Comparison of ENCODE assay signal across 19 cellular contexts in genomic region chr4:64799751-64800150, GRCh38.
DNase-seq lines count a peak whose midpoint lies in the region; ATAC-seq, FAIRE-seq and TF ChIP-seq lines count a peak whose summit lies in the region.
"Had no signal": no experiment of that assay in that cellular context is flagged by ENCODE, and none has a peak within 500 bp of the region (broad histone marks: within the 10 kb centered on the region; RNA-seq: fewer than 3 reads in every experiment).

No MANE protein-coding gene starts in this region.

- ATAC-seq in left lung = peak; percentile 78
- ATAC-seq in upper lobe of right lung = peak; percentile 76
- ATAC-seq in HG02678 (IDR thresholded peaks at IDR 0.05; ENCODE audit: unreplicated experiment) = no peak

- no peaks in the 10 kb centered on the region for H3K4me1 Mint-ChIP-seq in astrocyte (ENCODE audit: low read depth, unreplicated experiment)
- H3K4me1 Mint-ChIP-seq: B cell; CD4-positive, CD25-positive, alpha-beta regulatory T cell had no signal

- no peaks in the 10 kb centered on the region for H3K27me3 Mint-ChIP-seq in astrocyte (ENCODE audit: low read depth, unreplicated experiment)
- H3K27me3 Mint-ChIP-seq: B cell; CD4-positive, CD25-positive, alpha-beta regulatory T cell had no signal

- TF ChIP-seq CTCF in astrocyte (IDR thresholded peaks at IDR 0.05; ENCODE audit: insufficient read depth, low read depth, low read length) = no peak
- TF ChIP-seq CTCF in left lung (IDR thresholded peaks at IDR 0.05) = no peak
- no peak for TF ChIP-seq CTCF in upper lobe of right lung (IDR thresholded peaks at IDR 0.05)

- H3K4me3 Mint-ChIP-seq in astrocyte (ENCODE audit: unreplicated experiment) = no peak overlapping the region
- H3K4me3 Mint-ChIP-seq: B cell; CD4-positive, CD25-positive, alpha-beta regulatory T cell had no signal

- peaks cover 8% of the 10 kb centered on the region for H3K9me3 Mint-ChIP-seq in astrocyte (ENCODE audit: unreplicated experiment)

- H3K9ac ChIP-seq in astrocyte (ENCODE audit: low read length) = no peak overlapping the region
- H3K9ac ChIP-seq: KMS-11, SK-N-SH had no signal

- peak overlapping the region; percentile 34 for H2AFZ ChIP-seq in astrocyte (ENCODE audit: low read depth, low read length)

- peak; percentile 57 for DNase-seq in DMS153 (lab: John Stamatoyannopoulos, UW)
- DNase-seq in DMS153 treated with DMSO at 0.1 percent for 48 hours (lab: John Stamatoyannopoulos, UW; ENCODE audit: unreplicated experiment) = no peak
- no peak for DNase-seq in astrocyte (ENCODE audit: low read depth)
- peak; percentile 34 to 43 for DNase-seq in left lung
- DNase-seq in upper lobe of right lung = peak; percentile 67
- DNase-seq in NCI-H526 treated with DMSO at 0.1 percent for 48 hours (lab: John Stamatoyannopoulos, UW) = no peak
- DNase-seq in SW 1271 (lab: John Stamatoyannopoulos, UW) = no peak
- DNase-seq: CD4-positive, CD25-positive, alpha-beta regulatory T cell; MG63; NCI-H1105; NCI-H1930; NCI-H510A; SHP77; SK-N-SH had no signal

- H3K27ac ChIP-seq in astrocyte (ENCODE audit: low read depth, low read length) (no peak overlapping the region), left lung (no peak overlapping the region), upper lobe of right lung (no peak overlapping the region)
- H3K27ac ChIP-seq: 22Rv1, KMS-11 had no signal

- no peak overlapping the region for H3K4me2 ChIP-seq in astrocyte (ENCODE audit: low read length)
- H3K4me2 ChIP-seq: KMS-11, SK-N-SH had no signal

- H3K4me1 ChIP-seq in astrocyte (ENCODE audit: insufficient read depth, low read length) (no peaks in the 10 kb centered on the region), left lung (no peaks in the 10 kb centered on the region), upper lobe of right lung (no peaks in the 10 kb centered on the region)

- H3K4me3 ChIP-seq in astrocyte (ENCODE audit: insufficient read depth, low read depth, low read length) = no peak overlapping the region
- no peak overlapping the region for H3K4me3 ChIP-seq in left lung
- no peak overlapping the region for H3K4me3 ChIP-seq in upper lobe of right lung
- H3K4me3 ChIP-seq: MG63 had no signal

- H3K9me3 ChIP-seq in astrocyte (ENCODE audit: insufficient read depth, low read depth, low read length) (no peaks in the 10 kb centered on the region), left lung (peaks cover 0 to 7% of the 10 kb centered on the region in 2 donors), upper lobe of right lung (no peaks in the 10 kb centered on the region)
- H3K9me3 ChIP-seq: MG63, SK-N-SH had no signal

- no peak for FAIRE-seq in astrocyte (lab: Jason Lieb, UNC)
- FAIRE-seq: RCC 7860 had no signal

- intact Hi-C loops in left lung (cut with DNase I) = no loop called here
- intact Hi-C loops in upper lobe of right lung (cut with DNase I) = no loop called here

- H3K27me3 ChIP-seq in astrocyte (ENCODE audit: insufficient read depth, low read length) (no peaks in the 10 kb centered on the region), left lung (no peaks in the 10 kb centered on the region), upper lobe of right lung (no peaks in the 10 kb centered on the region)
- H3K27me3 ChIP-seq: MG63 had no signal

- no peaks in the 10 kb centered on the region for H3K79me2 ChIP-seq in astrocyte (ENCODE audit: insufficient read depth, low read length)

- H4K20me1 ChIP-seq in astrocyte (ENCODE audit: insufficient read depth, low read length) = no peaks in the 10 kb centered on the region

- no peaks in the 10 kb centered on the region for H3K36me3 Mint-ChIP-seq in astrocyte (ENCODE audit: low read depth, unreplicated experiment)
- H3K36me3 Mint-ChIP-seq: CD4-positive, CD25-positive, alpha-beta regulatory T cell had no signal

- H3K27ac Mint-ChIP-seq in astrocyte (ENCODE audit: unreplicated experiment) = no peak overlapping the region
- H3K27ac Mint-ChIP-seq: B cell; CD4-positive, CD25-positive, alpha-beta regulatory T cell had no signal

- H3K36me3 ChIP-seq in astrocyte (ENCODE audit: insufficient read depth, low read length) (no peaks in the 10 kb centered on the region), left lung (no peaks in the 10 kb centered on the region), upper lobe of right lung (no peaks in the 10 kb centered on the region)
- H3K36me3 ChIP-seq: MG63 had no signal

Comparison
In these comparisons a context has a peak if more than half of its experiments do, and no peak if none do; other contexts are left out.
1. DNase-seq: peak in DMS153 (single experiment), left lung (2 of 2) and upper lobe of right lung (single experiment); none in DMS153 treated with DMSO at 0.1 percent for 48 hours (single experiment), astrocyte (single experiment), NCI-H526 treated with DMSO at 0.1 percent for 48 hours (single experiment) and SW 1271 (0 of 2).